ENCODE assay signal across 26 cellular contexts in the genomic region with DNA sequence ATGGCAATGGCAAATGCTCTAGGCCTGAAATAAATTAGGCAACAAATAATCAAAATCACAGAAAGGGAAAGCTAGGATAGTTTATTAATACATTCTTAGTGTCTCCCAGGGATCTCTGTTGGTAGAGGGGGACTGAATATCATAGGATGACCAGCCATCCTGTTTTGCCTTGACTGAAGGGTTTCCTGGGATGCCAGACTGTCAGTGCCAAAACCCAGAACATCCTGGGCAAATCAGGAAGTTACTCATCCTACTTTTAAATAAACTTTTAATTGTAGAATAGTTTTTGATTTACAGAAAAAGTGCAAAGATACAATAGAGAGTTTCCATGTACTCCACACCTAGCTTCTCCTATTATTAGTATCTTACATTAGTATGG. TPM values are rescaled to one million over a fixed set of nuclear protein-coding genes. Genes with fewer than 3 reads are reported as not detected.
DNase-seq lines count a peak whose midpoint lies in the region; FAIRE-seq and TF ChIP-seq lines count a peak whose summit lies in the region.
"Had no signal": no experiment of that assay in that cellular context is flagged by ENCODE, and none has a peak within 500 bp of the region (broad histone marks: within the 10 kb centered on the region; RNA-seq: fewer than 3 reads in every experiment).

No MANE protein-coding gene starts in this region.

- H3K27me3 Mint-ChIP-seq in activated CD4-positive, alpha-beta T cell treated with anti-CD3 and anti-CD28 coated beads, Interleukin-2, amount 10 ng/mL, durations not matched to agents 24 days and 14 days: peaks cover 4% of the 10 kb centered on the region
- H3K27me3 Mint-ChIP-seq in activated CD4-positive, alpha-beta memory T cell treated with anti-CD3 and anti-CD28 coated beads for 36 hours: peaks cover 2% of the 10 kb centered on the region

- intact Hi-C loops in activated CD4-positive, alpha-beta T cell treated with anti-CD3 and anti-CD28 coated beads, Interleukin-2, amount 10 ng/mL, durations not matched to agents 24 days and 14 days (cut with micrococcal nuclease): loop anchor here (1.0 to 5.0 kb wide), 6 partner anchors 21 to 523 kb away; partner anchors contain the start of genes GPR171, MED12L and SIAH2
- intact Hi-C loops in activated CD4-positive, alpha-beta memory T cell treated with anti-CD3 and anti-CD28 coated beads for 36 hours (cut with micrococcal nuclease): loop anchor here (1.0 to 5.0 kb wide), 9 partner anchors 18 to 498 kb away; partner anchors contain the start of genes EIF2A and SERP1

- no peak for TF ChIP-seq POLR2A in GM12891 (IDR thresholded peaks at IDR 0.05; ENCODE audit: low read depth, low read length)

- peaks cover 2% of the 10 kb centered on the region for H3K36me3 Mint-ChIP-seq in activated CD4-positive, alpha-beta T cell treated with anti-CD3 and anti-CD28 coated beads, Interleukin-2, amount 10 ng/mL, durations not matched to agents 24 days and 14 days (ENCODE audit: low read depth)
- H3K36me3 Mint-ChIP-seq in activated CD4-positive, alpha-beta memory T cell treated with anti-CD3 and anti-CD28 coated beads for 36 hours: no peaks in the 10 kb centered on the region
- H3K36me3 Mint-ChIP-seq: brain, mesothelial cell of epicardium, naive B cell had no signal

- peaks cover 46% of the 10 kb centered on the region for H3K4me1 Mint-ChIP-seq in activated CD4-positive, alpha-beta T cell treated with anti-CD3 and anti-CD28 coated beads, Interleukin-2, amount 10 ng/mL, durations not matched to agents 24 days and 14 days
- H3K4me1 Mint-ChIP-seq in activated CD4-positive, alpha-beta memory T cell treated with anti-CD3 and anti-CD28 coated beads for 36 hours (ENCODE audit: low read depth): peaks cover 54% of the 10 kb centered on the region
- H3K4me1 Mint-ChIP-seq: mesothelial cell of epicardium had no signal

- no peak for TF ChIP-seq CTCF in epithelial cell of esophagus (IDR thresholded peaks at IDR 0.05; ENCODE audit: insufficient read depth, low read depth, low read length, missing control alignments)

- no peak for DNase-seq in activated CD4-positive, alpha-beta T cell treated with anti-CD3 and anti-CD28 coated beads, Interleukin-2, amount 10 ng/mL, durations not matched to agents 24 days and 14 days
- DNase-seq in activated CD4-positive, alpha-beta T cell treated with anti-CD3 and anti-CD28 coated beads for 1 hour: no peak
- DNase-seq in ELR (ENCODE audit: low read depth) (peak; percentile 41), epithelial cell of esophagus (ENCODE audit: low read depth) (peak; percentile 32), GM12891 (ENCODE audit: insufficient read length, low spot score) (no peak), kidney tubule cell (ENCODE audit: low spot score) (no peak), NCI-H446 (lab: John Stamatoyannopoulos, UW) (no peak)
- no peak for DNase-seq in activated CD4-positive, alpha-beta memory T cell treated with anti-CD3 and anti-CD28 coated beads for 36 hours
- DNase-seq: adrenal gland; AML-193; CD4-positive, alpha-beta T cell; GOT3; islet precursor cell; naive B cell; NCI-H1092 treated with DMSO at 0.1 percent for 48 hours; NCI-H1930; NCI-H526; NK-92 treated with Interleukin-12 subunit alpha and Interleukin-12 subunit beta, amount 100 ng/mL, for 24 hours; occipital lobe; stimulated activated CD4-positive, alpha-beta T cell treated with anti-CD3 and anti-CD28 coated beads, Interleukin-15, amount 100 ng/mL, for 24 hours; stimulated activated naive CD4-positive, alpha-beta T cell treated with Interleukin-2 at 50 U/mL for 16 hours; SW 1271; uterus had no signal

- CTCF ChIA-PET in activated CD4-positive, alpha-beta memory T cell treated with anti-CD3 and anti-CD28 coated beads for 36 hours (lab: Charles Lee): interaction anchor here (0.5 to 5.9 kb wide), 8 partner anchors 21 to 1717 kb away, joined by 3 to 111 read pairs (median 4); partner anchors contain the start of genes ERICH6 and SIAH2

- FAIRE-seq in GM12891 (lab: Jason Lieb, UNC): no peak
- FAIRE-seq: A204.1 had no signal

- H3K9me3 Mint-ChIP-seq in activated CD4-positive, alpha-beta T cell treated with anti-CD3 and anti-CD28 coated beads, Interleukin-2, amount 10 ng/mL, durations not matched to agents 24 days and 14 days: peaks cover 10% of the 10 kb centered on the region
- H3K9me3 Mint-ChIP-seq in activated CD4-positive, alpha-beta memory T cell treated with anti-CD3 and anti-CD28 coated beads for 36 hours: no peaks in the 10 kb centered on the region
- H3K9me3 Mint-ChIP-seq: brain; CD4-positive, alpha-beta T cell; mesothelial cell of epicardium; naive B cell had no signal

- peak overlapping the region; percentile 86 for H3K27ac Mint-ChIP-seq in activated CD4-positive, alpha-beta T cell treated with anti-CD3 and anti-CD28 coated beads, Interleukin-2, amount 10 ng/mL, durations not matched to agents 24 days and 14 days
- H3K27ac Mint-ChIP-seq in activated CD4-positive, alpha-beta memory T cell treated with anti-CD3 and anti-CD28 coated beads for 36 hours: peak overlapping the region; percentile 81
- H3K27ac Mint-ChIP-seq: brain; CD4-positive, alpha-beta T cell; mesothelial cell of epicardium; naive B cell had no signal

- peak overlapping the region; percentile 49 for H3K4me3 Mint-ChIP-seq in activated CD4-positive, alpha-beta T cell treated with anti-CD3 and anti-CD28 coated beads, Interleukin-2, amount 10 ng/mL, durations not matched to agents 24 days and 14 days
- peak overlapping the region; percentile 17 for H3K4me3 Mint-ChIP-seq in activated CD4-positive, alpha-beta memory T cell treated with anti-CD3 and anti-CD28 coated beads for 36 hours
- H3K4me3 Mint-ChIP-seq: brain; CD4-positive, alpha-beta T cell; mesothelial cell of epicardium; naive B cell had no signal

- H3K4me3 ChIP-seq in epithelial cell of esophagus (ENCODE audit: low read length): no peak overlapping the region
- H3K4me3 ChIP-seq: adrenal gland, uterus had no signal

- POLR2A ChIA-PET in activated CD4-positive, alpha-beta memory T cell treated with anti-CD3 and anti-CD28 coated beads for 36 hours (lab: Charles Lee): interaction anchor here (1.3 to 6.5 kb wide), 5 partner anchors 21 to 421 kb away, joined by 3 to 152 read pairs (median 7); partner anchors contain the start of genes ERICH6 and SIAH2

TF ChIP-seq in GM12891, 5 proteins besides CTCF, POLR2A, EP300 and RAD21:
- TF ChIP-seq POU2F2 (IDR thresholded peaks at IDR 0.05; ENCODE audit: low read depth, low read length): no peak

RNA-seq across cellular contexts. Expression of gene SIAH2, which starts 21.8 kb away (rescaled TPM):
- total RNA-seq in activated CD4-positive, alpha-beta T cell treated with anti-CD3 and anti-CD28 coated beads, Interleukin-2, amount 10 ng/mL, durations not matched to agents 24 days and 14 days: 130 and 133 TPM in 2 replicates
- 10 to 100 TPM; 74.0 to 74.9 TPM for total RNA-seq in activated CD4-positive, alpha-beta memory T cell treated with anti-CD3 and anti-CD28 coated beads for 36 hours
- polyA plus RNA-seq in GM12891 (2012; ENCODE audit: low read depth, missing spikeins): 7.3 TPM

Comparison
In these comparisons a context has a peak if more than half of its experiments do, and no peak if none do; other contexts are left out.
1. DNase-seq: peak in ELR (single experiment) and epithelial cell of esophagus (single experiment); none in activated CD4-positive, alpha-beta T cell treated with anti-CD3 and anti-CD28 coated beads, Interleukin-2, amount 10 ng/mL, durations not matched to agents 24 days and 14 days (single experiment), activated CD4-positive, alpha-beta T cell treated with anti-CD3 and anti-CD28 coated beads for 1 hour (single experiment), activated CD4-positive, alpha-beta memory T cell treated with anti-CD3 and anti-CD28 coated beads for 36 hours (single experiment), GM12891 (single experiment), kidney tubule cell (single experiment) and NCI-H446 (0 of 2).